In genomic region chr5:16489322-16489791, GRCh38 we compare ENCODE assay signal across 8 cellular contexts. TPM values are rescaled to one million over a fixed set of nuclear protein-coding genes. Genes with fewer than 3 reads are reported as not detected.
A peak's percentile ranks its signal among the peaks of the same experiment; 100 is the strongest.
DNase-seq lines count a peak whose midpoint lies in the region; ATAC-seq and TF ChIP-seq lines count a peak whose summit lies in the region.

No MANE protein-coding gene starts in this region.

- no peak overlapping the region for H2AFZ ChIP-seq in MM.1S (ENCODE audit: low read length)

- H3K4me1 Mint-ChIP-seq in activated CD8-positive, alpha-beta memory T cell treated with anti-CD3 and anti-CD28 coated beads, Interleukin-2, amount 10 ng/mL, durations not matched to agents 7 days and 5 days, result peaks cover 6% of the 10 kb centered on the region

- H3K9me3 ChIP-seq in MM.1S (replicated peaks; ENCODE audit: insufficient read depth, low read length) (no peaks in the 10 kb centered on the region), ovary (no peaks in the 10 kb centered on the region), MG63 (no peaks in the 10 kb centered on the region)

- TF ChIP-seq CTCF in MM.1S (IDR thresholded peaks at IDR 0.05; ENCODE audit: low read length) (peak; percentile 38), ovary (IDR thresholded peaks at IDR 0.05) (peak in 2 of 3 donors; percentile 51 to 68)

- peak; percentile 77 for ATAC-seq in GM21526 (IDR thresholded peaks at IDR 0.05; ENCODE audit: low FRiP score, unreplicated experiment)
- peak; percentile 96 for ATAC-seq in SK-N-SH treated with all-trans-retinoic acid at 6 μM for 48 hours
- ATAC-seq in activated CD8-positive, alpha-beta memory T cell treated with anti-CD3 and anti-CD28 coated beads, Interleukin-2, amount 10 ng/mL, durations not matched to agents 7 days and 5 days, result no peak

- intact Hi-C loops in ovary (cut with DNase I), result loop anchor here in 3 of 4 donors (5.0 to 10.0 kb wide), 3 partner anchors 295 to 715 kb away; no protein-coding TSS in a partner anchor

- H3K27me3 ChIP-seq in MM.1S (replicated peaks; ENCODE audit: insufficient read depth, low read length) (no peaks in the 10 kb centered on the region), ovary (no peaks in the 10 kb centered on the region), MG63 (peaks cover 10% of the 10 kb centered on the region)

- H3K9ac ChIP-seq in MM.1S (ENCODE audit: low read length), result no peak overlapping the region

- H3K4me3 Mint-ChIP-seq in activated CD8-positive, alpha-beta memory T cell treated with anti-CD3 and anti-CD28 coated beads, Interleukin-2, amount 10 ng/mL, durations not matched to agents 7 days and 5 days, result no peak overlapping the region

- H3K79me2 ChIP-seq in MM.1S (ENCODE audit: low read length), result no peaks in the 10 kb centered on the region

- no peaks in the 10 kb centered on the region for H3F3A ChIP-seq in MM.1S (ENCODE audit: insufficient read depth, low read length)

- H3K4me1 ChIP-seq in MM.1S (ENCODE audit: low read length) (no peaks in the 10 kb centered on the region), ovary (ENCODE audit: insufficient read depth) (no peaks in the 10 kb centered on the region)

- H3K27ac Mint-ChIP-seq in activated CD8-positive, alpha-beta memory T cell treated with anti-CD3 and anti-CD28 coated beads, Interleukin-2, amount 10 ng/mL, durations not matched to agents 7 days and 5 days, result no peak overlapping the region

- H4K20me1 ChIP-seq in MM.1S (ENCODE audit: insufficient read depth, low read length), result no peaks in the 10 kb centered on the region

- CTCF ChIA-PET in activated CD8-positive, alpha-beta memory T cell treated with anti-CD3 and anti-CD28 coated beads, Interleukin-2, amount 10 ng/mL, durations not matched to agents 7 days and 5 days (lab: Charles Lee), result interaction anchor here (0.9 to 1.3 kb wide), 3 partner anchors 31 to 687 kb away, joined by 3 to 5 read pairs (median 4); no protein-coding TSS in a partner anchor

- H3K27ac ChIP-seq in MM.1S (ENCODE audit: low read length) (no peak overlapping the region), ovary (no peak overlapping the region)

- H3K9me2 ChIP-seq in MM.1S (replicated peaks; ENCODE audit: insufficient read depth, low read length), result no peaks in the 10 kb centered on the region

- no peaks in the 10 kb centered on the region for H3K27me3 Mint-ChIP-seq in activated CD8-positive, alpha-beta memory T cell treated with anti-CD3 and anti-CD28 coated beads, Interleukin-2, amount 10 ng/mL, durations not matched to agents 7 days and 5 days

- H3K9me3 Mint-ChIP-seq in activated CD8-positive, alpha-beta memory T cell treated with anti-CD3 and anti-CD28 coated beads, Interleukin-2, amount 10 ng/mL, durations not matched to agents 7 days and 5 days (ENCODE audit: low read depth), result peaks cover 3% of the 10 kb centered on the region

- H3K36me3 ChIP-seq in MM.1S (replicated peaks; ENCODE audit: insufficient read depth, low read length) (no peaks in the 10 kb centered on the region), ovary (no peaks in the 10 kb centered on the region), MG63 (no peaks in the 10 kb centered on the region)

- H3K4me3 ChIP-seq in MM.1S (ENCODE audit: low read length) (no peak overlapping the region), ovary (no peak overlapping the region), MG63 (no peak overlapping the region)

- TF ChIP-seq POLR2A in ovary (IDR thresholded peaks at IDR 0.05), result no peak

- DNase-seq in DMS153 (lab: John Stamatoyannopoulos, UW) (peak; percentile 57), MM.1S (peak; percentile 20), fibroblast of peridontal ligament (ENCODE audit: extremely low read depth) (peak; percentile 79), ovary (no peak), MG63 (no peak)
- DNase-seq in activated CD8-positive, alpha-beta memory T cell treated with anti-CD3 and anti-CD28 coated beads, Interleukin-2, amount 10 ng/mL, durations not matched to agents 7 days and 5 days, result no peak

- peaks cover 2% of the 10 kb centered on the region for H3K36me3 Mint-ChIP-seq in activated CD8-positive, alpha-beta memory T cell treated with anti-CD3 and anti-CD28 coated beads, Interleukin-2, amount 10 ng/mL, durations not matched to agents 7 days and 5 days

- no peak for TF ChIP-seq EP300 in ovary (IDR thresholded peaks at IDR 0.05)

- WGBS in ovary, 3 donors, result 2 to 7% (median 7%) methylated on average over 1 of the region's 1 CpG

- H3K4me2 ChIP-seq in MM.1S (ENCODE audit: low read depth, low read length), result no peak overlapping the region

TF ChIP-seq in SK-N-SH treated with all-trans-retinoic acid at 6 μM for 48 hours, 23 proteins besides CTCF, POLR2A, EP300 and RAD21:
- no peak for TF ChIP-seq GLIS3 (CRISPR knock-in tag; IDR thresholded peaks at IDR 0.05)
- no peak for TF ChIP-seq CREB5 (CRISPR knock-in tag; IDR thresholded peaks at IDR 0.05; ENCODE audit: low read depth)
- TF ChIP-seq CSDC2 (CRISPR knock-in tag; IDR thresholded peaks at IDR 0.05), result no peak
- no peak for TF ChIP-seq RARB (CRISPR knock-in tag; IDR thresholded peaks at IDR 0.05)
- no peak for TF ChIP-seq PATZ1 (CRISPR knock-in tag; IDR thresholded peaks at IDR 0.05; ENCODE audit: borderline replicate concordance)
- no peak for TF ChIP-seq PPARA (CRISPR knock-in tag; IDR thresholded peaks at IDR 0.05; ENCODE audit: borderline replicate concordance)
- TF ChIP-seq ZNF8 (CRISPR knock-in tag; IDR thresholded peaks at IDR 0.05), result no peak
- no peak for TF ChIP-seq POU6F1 (CRISPR knock-in tag; IDR thresholded peaks at IDR 0.05; ENCODE audit: borderline replicate concordance, low read depth)
TF ChIP-seq in SK-N-SH treated with all-trans-retinoic acid at 6 μM for 48 hours: peak in this region for 0.

RNA-seq across cellular contexts. Expression of gene ZNF622, which starts 23.8 kb away (rescaled TPM):
- 10 to 100 TPM; 18.0 to 25.0 (median 20.4) TPM for total RNA-seq in ovary
- polyA plus RNA-seq in ovary, result 10 to 100 TPM; 24.5 to 27.2 TPM
- total RNA-seq in activated CD8-positive, alpha-beta memory T cell treated with anti-CD3 and anti-CD28 coated beads, Interleukin-2, amount 10 ng/mL, durations not matched to agents 7 days and 5 days, result 10 to 100 TPM; 33.4 to 45.3 TPM
- 77.9 and 89.1 TPM in 2 replicates for total RNA-seq in MG63 (2014; rRNA removed; shearing (Covaris generic); ENCODE audit: low replicate concordance)

Comparison
In these comparisons a context has a peak if more than half of its experiments do, and no peak if none do; other contexts are left out.
1. DNase-seq: peak in DMS153 (single experiment), MM.1S (single experiment) and fibroblast of peridontal ligament (single experiment); none in ovary (0 of 5), activated CD8-positive, alpha-beta memory T cell treated with anti-CD3 and anti-CD28 coated beads, Interleukin-2, amount 10 ng/mL, durations not matched to agents 7 days and 5 days (single experiment) and MG63 (single experiment).